In genomic region chr12:114399664-114400211, GRCh38 we compare ENCODE assay signal across 16 cellular contexts. TPM values are rescaled to one million over a fixed set of nuclear protein-coding genes. Genes with fewer than 3 reads are reported as not detected.
DNase-seq lines count a peak whose midpoint lies in the region; ATAC-seq and TF ChIP-seq lines count a peak whose summit lies in the region.
"Had no signal": no experiment of that assay in that cellular context is flagged by ENCODE, and none has a peak within 500 bp of the region (broad histone marks: within the 10 kb centered on the region; RNA-seq: fewer than 3 reads in every experiment).

No MANE protein-coding gene starts in this region.

- no peak for TF ChIP-seq CTCF in WI38 (IDR thresholded peaks at IDR 0.05; ENCODE audit: low read depth, low read length)
- TF ChIP-seq CTCF in type B pancreatic cell (conservative IDR thresholded peaks at IDR 0.05), result no peak
- TF ChIP-seq CTCF in PC-9 (conservative IDR thresholded peaks at IDR 0.05), result no peak

- no peaks in the 10 kb centered on the region for H3K9me3 Mint-ChIP-seq in type B pancreatic cell
- H3K9me3 Mint-ChIP-seq: activated naive CD4-positive, alpha-beta T cell treated with anti-CD3 and anti-CD28 coated beads, Interleukin-2, amount 50 U/mL, for 24 hours had no signal

- H3K4me3 ChIP-seq in WI38 (ENCODE audit: low read depth, low read length), result peak overlapping the region; percentile 91
- H3K4me3 ChIP-seq in iPS DF 6.9 (ENCODE audit: low read length), result no peak overlapping the region
- no peak overlapping the region for H3K4me3 ChIP-seq in PC-9

- H3K9me3 ChIP-seq in iPS DF 6.9 (ENCODE audit: control insufficient read depth, insufficient read depth, low read length) (no peaks in the 10 kb centered on the region), PC-9 (ENCODE audit: insufficient read depth, low read depth) (no peaks in the 10 kb centered on the region)

- H3K4me1 Mint-ChIP-seq in type B pancreatic cell (ENCODE audit: unreplicated experiment), result peaks cover 7% of the 10 kb centered on the region
- H3K4me1 Mint-ChIP-seq: activated naive CD4-positive, alpha-beta T cell treated with anti-CD3 and anti-CD28 coated beads, Interleukin-2, amount 50 U/mL, for 24 hours; stimulated activated memory B cell treated with anti-CD40 and anti-IgM and Interleukin-4, amounts not matched to agents 10 μg/mL and 1 μg/mL and 100 μg/mL, for 72 hours had no signal

- H3K4me2 ChIP-seq in PC-9, result no peak overlapping the region

- H4K20me1 ChIP-seq in PC-9 (ENCODE audit: insufficient read depth), result no peaks in the 10 kb centered on the region

- intact Hi-C loops in cardiac septum (cut with DNase I) (loop anchor here (5.0 kb wide), 3 partner anchors 42 to 157 kb away; no protein-coding TSS in a partner anchor), left ventricle myocardium superior (cut with micrococcal nuclease) (no loop called here), PC-9 (cut with micrococcal nuclease; ENCODE audit: unreplicated experiment) (no loop called here)

- DNase-seq in cardiac septum (ENCODE audit: low spot score) (peak; percentile 66), left ventricle myocardium superior (no peak), iPS DF 6.9 (ENCODE audit: low read depth, low spot score) (peak; percentile 91), type B pancreatic cell (ENCODE audit: extremely low spot score, unreplicated experiment) (no peak), SKM-1 treated with dmso at 0.1 percent for 144 hours (lab: John Stamatoyannopoulos, UW; ENCODE audit: unreplicated experiment) (no peak), T-helper 2 cell (no peak), PC-9 (no peak)
- DNase-seq: activated CD8-positive, alpha-beta memory T cell treated with anti-CD3 and anti-CD28 coated beads for 24 hours; cerebellar nuclear complex; DND-41; MM.1S; stimulated activated CD4-positive, alpha-beta T cell treated with anti-CD3 and anti-CD28 coated beads, Interleukin-1b, Interleukin-23, amount 100 ng/mL, for 48 hours had no signal

- H3K27ac ChIP-seq in iPS DF 6.9 (ENCODE audit: low read length) (no peak overlapping the region), PC-9 (no peak overlapping the region)

- POLR2A ChIA-PET in PC-9 (lab: Charles Lee; ENCODE audit: unreplicated experiment), result no interaction called here

- peaks cover 10% of the 10 kb centered on the region for H3K36me3 Mint-ChIP-seq in type B pancreatic cell
- H3K36me3 Mint-ChIP-seq: activated naive CD4-positive, alpha-beta T cell treated with anti-CD3 and anti-CD28 coated beads, Interleukin-2, amount 50 U/mL, for 24 hours; stimulated activated memory B cell treated with anti-CD40 and anti-IgM and Interleukin-4, amounts not matched to agents 10 μg/mL and 1 μg/mL and 100 μg/mL, for 72 hours had no signal

- no peak for ATAC-seq in left ventricle myocardium superior
- ATAC-seq: stimulated activated memory B cell treated with anti-CD40 and anti-IgM and Interleukin-4, amounts not matched to agents 10 μg/mL and 1 μg/mL and 100 μg/mL, for 72 hours had no signal

- H3K36me3 ChIP-seq in iPS DF 6.9 (ENCODE audit: control insufficient read depth, insufficient read depth, low read length) (no peaks in the 10 kb centered on the region), PC-9 (ENCODE audit: low read depth) (no peaks in the 10 kb centered on the region)

- H3K27me3 ChIP-seq in iPS DF 6.9 (ENCODE audit: control insufficient read depth, insufficient read depth, low read length) (peaks cover 94% of the 10 kb centered on the region), PC-9 (ENCODE audit: insufficient read depth, low read depth) (peaks cover 98% of the 10 kb centered on the region)

- CTCF ChIA-PET in PC-9 (lab: Charles Lee), result no interaction called here

- no peak overlapping the region for H2AFZ ChIP-seq in PC-9

- no peaks in the 10 kb centered on the region for H3F3A ChIP-seq in PC-9 (ENCODE audit: insufficient read depth, low read depth)

- BruUV-seq in PC-9 (replicated peaks; lab: Mats Ljungman, UMichigan), result no TSS peak

- no peak overlapping the region for H3K27ac Mint-ChIP-seq in type B pancreatic cell
- H3K27ac Mint-ChIP-seq: activated naive CD4-positive, alpha-beta T cell treated with anti-CD3 and anti-CD28 coated beads, Interleukin-2, amount 50 U/mL, for 24 hours; stimulated activated memory B cell treated with anti-CD40 and anti-IgM and Interleukin-4, amounts not matched to agents 10 μg/mL and 1 μg/mL and 100 μg/mL, for 72 hours had no signal

- H3K4me1 ChIP-seq in iPS DF 6.9 (ENCODE audit: control insufficient read depth, insufficient read depth, low read length) (peaks cover 9% of the 10 kb centered on the region), PC-9 (replicated peaks; ENCODE audit: insufficient read depth) (no peaks in the 10 kb centered on the region)

- H3K27me3 Mint-ChIP-seq in type B pancreatic cell, result peaks cover 98% of the 10 kb centered on the region

- WGBS in iPS DF 6.9 (ENCODE audit: insufficient coverage, insufficient read length), result no CpG with 5 or more reads among the region's 30 CpGs

- H3K4me3 Mint-ChIP-seq in type B pancreatic cell, result peak overlapping the region; percentile 61
- H3K4me3 Mint-ChIP-seq: activated naive CD4-positive, alpha-beta T cell treated with anti-CD3 and anti-CD28 coated beads, Interleukin-2, amount 50 U/mL, for 24 hours; stimulated activated memory B cell treated with anti-CD40 and anti-IgM and Interleukin-4, amounts not matched to agents 10 μg/mL and 1 μg/mL and 100 μg/mL, for 72 hours had no signal

- H3K79me2 ChIP-seq in PC-9 (ENCODE audit: low read depth), result no peaks in the 10 kb centered on the region

- H3K9me2 ChIP-seq in PC-9 (ENCODE audit: insufficient read depth), result no peaks in the 10 kb centered on the region

RNA-seq across cellular contexts. Expression of gene TBX5, which starts 6.2 kb away (rescaled TPM):
- total RNA-seq in cardiac septum (34.6 TPM), left ventricle myocardium superior (73.5 TPM), type B pancreatic cell (ENCODE audit: low replicate concordance) (1.4 and 10.7 TPM in 2 replicates), PC-9 (2021) (not detected in 2 replicates)
- total RNA-seq: mesenteric fat pad had no signal

Comparison
In these comparisons a context has a peak if more than half of its experiments do, and no peak if none do; other contexts are left out.
1. DNase-seq: peak in cardiac septum (single experiment) and iPS DF 6.9 (single experiment); none in left ventricle myocardium superior (single experiment), type B pancreatic cell (single experiment), SKM-1 treated with dmso at 0.1 percent for 144 hours (single experiment), T-helper 2 cell (0 of 5) and PC-9 (0 of 2).